ENCODE assay signal across 1 cellular context in the genomic region with DNA sequence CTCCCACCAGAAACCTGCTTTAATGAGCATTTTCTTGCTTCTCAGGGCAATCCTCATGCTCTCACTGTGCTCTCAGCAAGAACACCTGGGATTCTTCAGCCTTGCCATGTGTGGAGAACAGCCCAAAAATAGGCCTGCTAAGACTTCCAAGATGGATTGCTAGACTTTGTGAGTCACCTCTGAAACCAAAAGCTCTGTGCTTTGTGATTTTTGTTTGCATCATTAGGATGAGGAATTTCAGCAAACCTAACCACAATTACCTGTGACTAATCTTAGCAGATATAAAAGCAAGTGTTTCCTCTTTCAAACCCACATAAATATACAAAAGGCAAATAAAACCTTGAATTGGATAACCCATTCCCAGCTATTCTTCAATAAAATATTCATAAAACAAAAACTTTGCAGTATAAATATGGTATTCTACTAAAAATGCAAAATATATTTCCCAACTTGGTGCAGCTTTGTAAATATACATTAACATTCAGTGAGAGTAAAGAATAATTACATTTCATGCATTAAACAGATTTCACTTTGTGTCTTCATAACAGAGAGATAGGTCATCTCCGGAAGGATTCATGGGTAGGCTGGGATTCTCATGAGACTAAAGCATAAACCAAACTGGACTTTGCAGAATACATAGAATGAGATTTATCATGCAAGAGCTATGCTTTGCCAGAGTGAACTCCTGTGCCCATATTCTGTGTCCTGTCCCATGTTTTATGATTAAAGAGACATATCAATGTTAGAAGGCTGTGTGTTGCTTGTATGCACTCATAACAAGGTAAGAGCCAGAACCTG.
TF ChIP-seq lines count a peak whose summit lies in the region.

No MANE protein-coding gene starts in this region.

TF ChIP-seq in HEK293, 187 proteins besides CTCF, POLR2A, EP300 and RAD21 (continued from another document and continues in another):
- no peak for TF ChIP-seq ZNF26 (tag by site-specific recombination; IDR thresholded peaks at IDR 0.05)
- TF ChIP-seq ZNF837 (tag by site-specific recombination; IDR thresholded peaks at IDR 0.05) = no peak
- TF ChIP-seq RBAK (tag by site-specific recombination; IDR thresholded peaks at IDR 0.05) = no peak; the same call in 1 of the 2 replicates
- no peak for TF ChIP-seq ZNF530 (tag by site-specific recombination; IDR thresholded peaks at IDR 0.05; ENCODE audit: low read depth)
- no peak for TF ChIP-seq ZSCAN30 (tag by site-specific recombination; IDR thresholded peaks at IDR 0.05)
- no peak for TF ChIP-seq ZNF624 (tag by site-specific recombination; IDR thresholded peaks at IDR 0.05)
- TF ChIP-seq, protein P1, sequence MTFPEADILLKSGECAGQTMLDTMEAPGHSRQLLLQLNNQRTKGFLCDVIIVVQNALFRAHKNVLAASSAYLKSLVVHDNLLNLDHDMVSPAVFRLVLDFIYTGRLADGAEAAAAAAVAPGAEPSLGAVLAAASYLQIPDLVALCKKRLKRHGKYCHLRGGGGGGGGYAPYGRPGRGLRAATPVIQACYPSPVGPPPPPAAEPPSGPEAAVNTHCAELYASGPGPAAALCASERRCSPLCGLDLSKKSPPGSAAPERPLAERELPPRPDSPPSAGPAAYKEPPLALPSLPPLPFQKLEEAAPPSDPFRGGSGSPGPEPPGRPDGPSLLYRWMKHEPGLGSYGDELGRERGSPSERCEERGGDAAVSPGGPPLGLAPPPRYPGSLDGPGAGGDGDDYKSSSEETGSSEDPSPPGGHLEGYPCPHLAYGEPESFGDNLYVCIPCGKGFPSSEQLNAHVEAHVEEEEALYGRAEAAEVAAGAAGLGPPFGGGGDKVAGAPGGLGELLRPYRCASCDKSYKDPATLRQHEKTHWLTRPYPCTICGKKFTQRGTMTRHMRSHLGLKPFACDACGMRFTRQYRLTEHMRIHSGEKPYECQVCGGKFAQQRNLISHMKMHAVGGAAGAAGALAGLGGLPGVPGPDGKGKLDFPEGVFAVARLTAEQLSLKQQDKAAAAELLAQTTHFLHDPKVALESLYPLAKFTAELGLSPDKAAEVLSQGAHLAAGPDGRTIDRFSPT (tag by site-specific recombination; IDR thresholded peaks at IDR 0.05) = peak; percentile 83
- TF ChIP-seq ZNF701 (tag by site-specific recombination; IDR thresholded peaks at IDR 0.05) = no peak
- no peak for TF ChIP-seq TRIM28 (IDR thresholded peaks at IDR 0.05; ENCODE audit: borderline replicate concordance, low read length)
- TF ChIP-seq, protein P2, sequence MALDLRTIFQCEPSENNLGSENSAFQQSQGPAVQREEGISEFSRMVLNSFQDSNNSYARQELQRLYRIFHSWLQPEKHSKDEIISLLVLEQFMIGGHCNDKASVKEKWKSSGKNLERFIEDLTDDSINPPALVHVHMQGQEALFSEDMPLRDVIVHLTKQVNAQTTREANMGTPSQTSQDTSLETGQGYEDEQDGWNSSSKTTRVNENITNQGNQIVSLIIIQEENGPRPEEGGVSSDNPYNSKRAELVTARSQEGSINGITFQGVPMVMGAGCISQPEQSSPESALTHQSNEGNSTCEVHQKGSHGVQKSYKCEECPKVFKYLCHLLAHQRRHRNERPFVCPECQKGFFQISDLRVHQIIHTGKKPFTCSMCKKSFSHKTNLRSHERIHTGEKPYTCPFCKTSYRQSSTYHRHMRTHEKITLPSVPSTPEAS (tag by site-specific recombination; IDR thresholded peaks at IDR 0.05) = no peak
- no peak for TF ChIP-seq ZNF423 (tag by site-specific recombination; IDR thresholded peaks at IDR 0.05)
- TF ChIP-seq, protein P3, sequence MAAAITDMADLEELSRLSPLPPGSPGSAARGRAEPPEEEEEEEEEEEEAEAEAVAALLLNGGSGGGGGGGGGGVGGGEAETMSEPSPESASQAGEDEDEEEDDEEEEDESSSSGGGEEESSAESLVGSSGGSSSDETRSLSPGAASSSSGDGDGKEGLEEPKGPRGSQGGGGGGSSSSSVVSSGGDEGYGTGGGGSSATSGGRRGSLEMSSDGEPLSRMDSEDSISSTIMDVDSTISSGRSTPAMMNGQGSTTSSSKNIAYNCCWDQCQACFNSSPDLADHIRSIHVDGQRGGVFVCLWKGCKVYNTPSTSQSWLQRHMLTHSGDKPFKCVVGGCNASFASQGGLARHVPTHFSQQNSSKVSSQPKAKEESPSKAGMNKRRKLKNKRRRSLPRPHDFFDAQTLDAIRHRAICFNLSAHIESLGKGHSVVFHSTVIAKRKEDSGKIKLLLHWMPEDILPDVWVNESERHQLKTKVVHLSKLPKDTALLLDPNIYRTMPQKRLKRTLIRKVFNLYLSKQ (tag by site-specific recombination; IDR thresholded peaks at IDR 0.05; ENCODE audit: borderline replicate concordance) = no peak
- TF ChIP-seq ZNF10 (tag by site-specific recombination; IDR thresholded peaks at IDR 0.05) = no peak
- no peak for TF ChIP-seq SCRT1 (tag by site-specific recombination; IDR thresholded peaks at IDR 0.05; ENCODE audit: borderline replicate concordance)
- no peak for TF ChIP-seq ZBTB7A (tag by site-specific recombination; IDR thresholded peaks at IDR 0.05; ENCODE audit: low read depth)
- TF ChIP-seq ZNF302 (tag by site-specific recombination; IDR thresholded peaks at IDR 0.05; ENCODE audit: low read depth) = no peak
- TF ChIP-seq ZNF214 (tag by site-specific recombination; IDR thresholded peaks at IDR 0.05; ENCODE audit: borderline replicate concordance) = no peak
- no peak for TF ChIP-seq ZNF544 (tag by site-specific recombination; IDR thresholded peaks at IDR 0.05)
- TF ChIP-seq OVOL3 (tag by site-specific recombination; IDR thresholded peaks at IDR 0.05) = no peak
- no peak for TF ChIP-seq ZFP41 (tag by site-specific recombination; IDR thresholded peaks at IDR 0.05; ENCODE audit: borderline replicate concordance)
- TF ChIP-seq ZNF121 (tag by site-specific recombination; IDR thresholded peaks at IDR 0.05) = no peak
- no peak for TF ChIP-seq ZBTB10 (tag by site-specific recombination; IDR thresholded peaks at IDR 0.05)
- peak; percentile 61; the same call in 1 of the 2 replicates for TF ChIP-seq ZBTB21 (tag by site-specific recombination; IDR thresholded peaks at IDR 0.05)
- no peak for TF ChIP-seq EGR2 (tag by site-specific recombination; IDR thresholded peaks at IDR 0.05; ENCODE audit: low read depth)
- TF ChIP-seq GFI1B (tag by site-specific recombination; IDR thresholded peaks at IDR 0.05) = peak; percentile 77
- no peak for TF ChIP-seq HOXC10 (CRISPR knock-in tag; IDR thresholded peaks at IDR 0.05)
- no peak for TF ChIP-seq PRDM2 (tag by site-specific recombination; IDR thresholded peaks at IDR 0.05; ENCODE audit: borderline replicate concordance)
- TF ChIP-seq YY2 (tag by site-specific recombination; IDR thresholded peaks at IDR 0.05) = no peak
- no peak for TF ChIP-seq ZBTB48 (tag by site-specific recombination; IDR thresholded peaks at IDR 0.05)
- peak; percentile 62; the same call in 1 of the 2 replicates for TF ChIP-seq ZFP69B (tag by site-specific recombination; IDR thresholded peaks at IDR 0.05)
- no peak for TF ChIP-seq ZIC2 (tag by site-specific recombination; IDR thresholded peaks at IDR 0.05)
- no peak for TF ChIP-seq ZNF692 (tag by site-specific recombination; IDR thresholded peaks at IDR 0.05)
- no peak for TF ChIP-seq ZNF140 (tag by site-specific recombination; IDR thresholded peaks at IDR 0.05)
- TF ChIP-seq, protein P4, sequence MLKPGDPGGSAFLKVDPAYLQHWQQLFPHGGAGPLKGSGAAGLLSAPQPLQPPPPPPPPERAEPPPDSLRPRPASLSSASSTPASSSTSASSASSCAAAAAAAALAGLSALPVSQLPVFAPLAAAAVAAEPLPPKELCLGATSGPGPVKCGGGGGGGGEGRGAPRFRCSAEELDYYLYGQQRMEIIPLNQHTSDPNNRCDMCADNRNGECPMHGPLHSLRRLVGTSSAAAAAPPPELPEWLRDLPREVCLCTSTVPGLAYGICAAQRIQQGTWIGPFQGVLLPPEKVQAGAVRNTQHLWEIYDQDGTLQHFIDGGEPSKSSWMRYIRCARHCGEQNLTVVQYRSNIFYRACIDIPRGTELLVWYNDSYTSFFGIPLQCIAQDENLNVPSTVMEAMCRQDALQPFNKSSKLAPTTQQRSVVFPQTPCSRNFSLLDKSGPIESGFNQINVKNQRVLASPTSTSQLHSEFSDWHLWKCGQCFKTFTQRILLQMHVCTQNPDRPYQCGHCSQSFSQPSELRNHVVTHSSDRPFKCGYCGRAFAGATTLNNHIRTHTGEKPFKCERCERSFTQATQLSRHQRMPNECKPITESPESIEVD (tag by site-specific recombination; IDR thresholded peaks at IDR 0.05) = peak; percentile 88
- no peak for TF ChIP-seq ZNF416 (tag by site-specific recombination; IDR thresholded peaks at IDR 0.05)
- peak; percentile 68 for TF ChIP-seq ZNF391 (tag by site-specific recombination; IDR thresholded peaks at IDR 0.05; ENCODE audit: borderline replicate concordance, low read depth)
- no peak for TF ChIP-seq ZNF157 (tag by site-specific recombination; IDR thresholded peaks at IDR 0.05)
- TF ChIP-seq KLF7 (tag by site-specific recombination; IDR thresholded peaks at IDR 0.05; ENCODE audit: borderline replicate concordance) = no peak
- no peak for TF ChIP-seq ZNF791 (tag by site-specific recombination; IDR thresholded peaks at IDR 0.05)
- no peak for TF ChIP-seq ZNF112 (tag by site-specific recombination; IDR thresholded peaks at IDR 0.05)
